Comparison of ENCODE assay signal across 1 cellular context in genomic region chr17:2724783-2725164, GRCh38.
TF ChIP-seq lines count a peak whose summit lies in the region.

No MANE protein-coding gene starts in this region.

TF ChIP-seq in HEK293, 187 proteins besides CTCF, POLR2A, EP300 and RAD21 (continued from another document):
- TF ChIP-seq, protein P1, sequence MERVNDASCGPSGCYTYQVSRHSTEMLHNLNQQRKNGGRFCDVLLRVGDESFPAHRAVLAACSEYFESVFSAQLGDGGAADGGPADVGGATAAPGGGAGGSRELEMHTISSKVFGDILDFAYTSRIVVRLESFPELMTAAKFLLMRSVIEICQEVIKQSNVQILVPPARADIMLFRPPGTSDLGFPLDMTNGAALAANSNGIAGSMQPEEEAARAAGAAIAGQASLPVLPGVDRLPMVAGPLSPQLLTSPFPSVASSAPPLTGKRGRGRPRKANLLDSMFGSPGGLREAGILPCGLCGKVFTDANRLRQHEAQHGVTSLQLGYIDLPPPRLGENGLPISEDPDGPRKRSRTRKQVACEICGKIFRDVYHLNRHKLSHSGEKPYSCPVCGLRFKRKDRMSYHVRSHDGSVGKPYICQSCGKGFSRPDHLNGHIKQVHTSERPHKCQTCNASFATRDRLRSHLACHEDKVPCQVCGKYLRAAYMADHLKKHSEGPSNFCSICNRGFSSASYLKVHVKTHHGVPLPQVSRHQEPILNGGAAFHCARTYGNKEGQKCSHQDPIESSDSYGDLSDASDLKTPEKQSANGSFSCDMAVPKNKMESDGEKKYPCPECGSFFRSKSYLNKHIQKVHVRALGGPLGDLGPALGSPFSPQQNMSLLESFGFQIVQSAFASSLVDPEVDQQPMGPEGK (tag by site-specific recombination; IDR thresholded peaks at IDR 0.05), result no peak
- TF ChIP-seq ZNF138 (tag by site-specific recombination; IDR thresholded peaks at IDR 0.05; ENCODE audit: borderline replicate concordance) (no peak), OSR2 (tag by site-specific recombination; IDR thresholded peaks at IDR 0.05) (peak; percentile 34; the same call in 1 of the 2 replicates), ZNF221 (tag by site-specific recombination; IDR thresholded peaks at IDR 0.05; ENCODE audit: borderline replicate concordance) (no peak), ZNF157 (tag by site-specific recombination; IDR thresholded peaks at IDR 0.05) (no peak), ZNF548 (tag by site-specific recombination; IDR thresholded peaks at IDR 0.05) (no peak), ZNF211 (tag by site-specific recombination; IDR thresholded peaks at IDR 0.05; ENCODE audit: low read depth) (no peak), ZNF433 (tag by site-specific recombination; IDR thresholded peaks at IDR 0.05; ENCODE audit: low read depth) (no peak), ZNF37A (tag by site-specific recombination; IDR thresholded peaks at IDR 0.05) (no peak), ZNF248 (tag by site-specific recombination; IDR thresholded peaks at IDR 0.05) (no peak), ZNF629 (tag by site-specific recombination; IDR thresholded peaks at IDR 0.05) (no peak), ZSCAN30 (tag by site-specific recombination; IDR thresholded peaks at IDR 0.05) (peak; percentile 32; the same call in 1 of the 2 replicates), ZFHX2 (tag by site-specific recombination; conservative IDR thresholded peaks at IDR 0.05) (no peak), ZNF777 (tag by site-specific recombination; IDR thresholded peaks at IDR 0.05; ENCODE audit: borderline replicate concordance) (no peak), FEZF1 (tag by site-specific recombination; IDR thresholded peaks at IDR 0.05) (no peak), ZBTB44 (tag by site-specific recombination; IDR thresholded peaks at IDR 0.05) (peak; percentile 59), ZNF341 (tag by site-specific recombination; IDR thresholded peaks at IDR 0.05; ENCODE audit: low read depth) (peak; percentile 66), ZBTB26 (tag by site-specific recombination; optimal IDR thresholded peaks at IDR 0.05) (peak; percentile 38), ZBTB17 (tag by site-specific recombination; IDR thresholded peaks at IDR 0.05) (no peak), SP2 (tag by site-specific recombination; IDR thresholded peaks at IDR 0.05) (no peak), BCL11B (tag by site-specific recombination; IDR thresholded peaks at IDR 0.05; ENCODE audit: low read depth) (no peak), ZNF48 (tag by site-specific recombination; IDR thresholded peaks at IDR 0.05) (no peak), ZBTB1 (tag by site-specific recombination; IDR thresholded peaks at IDR 0.05) (no peak), ZNF473 (tag by site-specific recombination; IDR thresholded peaks at IDR 0.05) (no peak), ZNF23 (tag by site-specific recombination; IDR thresholded peaks at IDR 0.05; ENCODE audit: borderline replicate concordance) (no peak)
